ENCODE assay signal across 15 cellular contexts in the genomic region with DNA sequence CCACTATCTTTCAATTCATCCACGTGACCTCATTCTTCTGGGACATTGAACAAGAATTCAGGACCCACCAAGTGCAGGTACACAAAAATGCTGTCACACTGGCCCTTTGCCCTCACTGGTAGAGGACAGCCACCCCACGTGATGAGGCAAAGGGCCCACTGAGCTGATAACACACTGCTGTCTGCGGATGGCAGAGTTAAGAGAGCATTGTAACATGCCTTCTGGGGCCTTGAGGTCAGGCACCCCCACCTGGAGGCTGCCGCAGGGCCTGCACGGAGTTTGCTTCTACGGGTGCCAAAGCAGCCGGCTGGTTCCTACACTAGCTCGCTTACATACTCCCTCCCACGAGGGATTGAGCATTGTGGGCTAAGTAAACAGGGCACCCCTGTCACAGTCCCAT.
DNase-seq lines count a peak whose midpoint lies in the region; ATAC-seq and TF ChIP-seq lines count a peak whose summit lies in the region.
"Had no signal": no experiment of that assay in that cellular context is flagged by ENCODE, and none has a peak within 500 bp of the region (broad histone marks: within the 10 kb centered on the region; RNA-seq: fewer than 3 reads in every experiment).

No MANE protein-coding gene starts in this region.

- H3K4me2 ChIP-seq in GM23338: no peak overlapping the region

- peak; percentile 99 for ATAC-seq in GM23338
- ATAC-seq: HCT116 had no signal

- no peaks in the 10 kb centered on the region for H3K9me3 ChIP-seq in Peyer's patch

- H3K27me3 Mint-ChIP-seq in GM23338 (ENCODE audit: insufficient read depth, low read depth, poor library complexity) (no peaks in the 10 kb centered on the region), nephron progenitor cell (ENCODE audit: low read depth, poor library complexity) (no peaks in the 10 kb centered on the region)

- H3K27me3 ChIP-seq in GM23338 (ENCODE audit: insufficient read depth): no peaks in the 10 kb centered on the region
- H3K27me3 ChIP-seq in Peyer's patch: no peaks in the 10 kb centered on the region

- H3K36me3 Mint-ChIP-seq in GM23338 (ENCODE audit: low read depth) (no peaks in the 10 kb centered on the region), nephron progenitor cell (ENCODE audit: low read depth) (no peaks in the 10 kb centered on the region)
- H3K36me3 Mint-ChIP-seq: CD14-positive monocyte had no signal

- TF ChIP-seq POLR2A in Peyer's patch (IDR thresholded peaks at IDR 0.05): no peak

- no peaks in the 10 kb centered on the region for H3K79me2 ChIP-seq in GM23338 (replicated peaks; ENCODE audit: insufficient read depth)

- no peaks in the 10 kb centered on the region for H3F3A ChIP-seq in GM23338 (replicated peaks; ENCODE audit: low read depth)

- H3K36me3 ChIP-seq in GM23338 (ENCODE audit: insufficient read depth): no peaks in the 10 kb centered on the region
- H3K36me3 ChIP-seq in Peyer's patch: no peaks in the 10 kb centered on the region

- no peak overlapping the region for H3K4me3 Mint-ChIP-seq in GM23338
- no peak overlapping the region for H3K4me3 Mint-ChIP-seq in nephron progenitor cell
- H3K4me3 Mint-ChIP-seq: CD14-positive monocyte had no signal

- no peak overlapping the region for H3K27ac ChIP-seq in GM23338 (ENCODE audit: low read depth)
- peak overlapping the region; percentile 58 for H3K27ac ChIP-seq in cingulate gyrus (ENCODE audit: low read depth, low read length)
- H3K27ac ChIP-seq in Peyer's patch: no peak overlapping the region

- H3K4me3 ChIP-seq in GM23338 (no peak overlapping the region), Peyer's patch (no peak overlapping the region)

- H3K4me1 Mint-ChIP-seq in GM23338 (no peaks in the 10 kb centered on the region; the same call in 2 of the 3 replicates), nephron progenitor cell (peaks cover 30% of the 10 kb centered on the region)
- H3K4me1 Mint-ChIP-seq: CD14-positive monocyte had no signal

- peak overlapping the region; percentile 66; the same call in 1 of the 2 replicates for H2AFZ ChIP-seq in GM23338

- peak; percentile 41 to 57; a peak in 3 of 4 replicates for TF ChIP-seq CTCF in GM23338 (conservative IDR thresholded peaks at IDR 0.05; ENCODE audit: low read depth in 2 of 2)
- no peak for TF ChIP-seq CTCF in nephron progenitor cell (IDR thresholded peaks at IDR 0.05)
- no peak for TF ChIP-seq CTCF in Peyer's patch (IDR thresholded peaks at IDR 0.05)

- H3K27ac Mint-ChIP-seq in GM23338 (no peak overlapping the region), nephron progenitor cell (peak overlapping the region; percentile 98)
- H3K27ac Mint-ChIP-seq: CD14-positive monocyte had no signal

- no peaks in the 10 kb centered on the region for H3K9me3 Mint-ChIP-seq in GM23338
- H3K9me3 Mint-ChIP-seq in nephron progenitor cell: no peaks in the 10 kb centered on the region

- H3K4me1 ChIP-seq in GM23338 (ENCODE audit: insufficient read depth) (no peaks in the 10 kb centered on the region), Peyer's patch (no peaks in the 10 kb centered on the region)

- peak; percentile 69 for DNase-seq in GM23338 (ENCODE audit: low spot score)
- DNase-seq in iPS-NIHi11 (ENCODE audit: low spot score): peak; percentile 16
- no peak for DNase-seq in nephron progenitor cell
- DNase-seq in Peyer's patch: no peak
- DNase-seq in activated CD4-positive, CD25-positive, alpha-beta regulatory T cell treated with anti-CD3 and anti-CD28 coated beads, Interleukin-2, amount 50 U/mL, for 72 hours: no peak
- DNase-seq in T-helper 9 cell: no peak
- DNase-seq in DMS53 (lab: John Stamatoyannopoulos, UW): no peak
- DNase-seq: COR-L47, NCI-H146, NCI-H2107, NCI-H510A, NCI-H82 had no signal

- no peaks in the 10 kb centered on the region for H4K20me1 ChIP-seq in GM23338 (replicated peaks; ENCODE audit: insufficient read depth)

- H3K9me2 ChIP-seq in GM23338 (ENCODE audit: insufficient read depth): 0 out of 2 replicates have a peak, but pooled peaks cover 2% of the 10 kb centered on the region

TF ChIP-seq in GM23338, 12 proteins besides CTCF, POLR2A, EP300 and RAD21 (continues in another document):
- TF ChIP-seq STAT1 (IDR thresholded peaks at IDR 0.05; ENCODE audit: unreplicated experiment) (no peak), ZNF114 (CRISPR knock-in tag; IDR thresholded peaks at IDR 0.05) (no peak), CREB1 (CRISPR knock-in tag; IDR thresholded peaks at IDR 0.05; ENCODE audit: low read depth) (no peak), JUNB (IDR thresholded peaks at IDR 0.05; ENCODE audit: unreplicated experiment) (no peak), ZNF331 (CRISPR knock-in tag; IDR thresholded peaks at IDR 0.05; ENCODE audit: low read depth) (no peak), NANOG (IDR thresholded peaks at IDR 0.05; ENCODE audit: borderline replicate concordance) (no peak), POLR2AphosphoS5 (IDR thresholded peaks at IDR 0.05; ENCODE audit: low read depth) (no peak)
- TF ChIP-seq, protein P1, sequence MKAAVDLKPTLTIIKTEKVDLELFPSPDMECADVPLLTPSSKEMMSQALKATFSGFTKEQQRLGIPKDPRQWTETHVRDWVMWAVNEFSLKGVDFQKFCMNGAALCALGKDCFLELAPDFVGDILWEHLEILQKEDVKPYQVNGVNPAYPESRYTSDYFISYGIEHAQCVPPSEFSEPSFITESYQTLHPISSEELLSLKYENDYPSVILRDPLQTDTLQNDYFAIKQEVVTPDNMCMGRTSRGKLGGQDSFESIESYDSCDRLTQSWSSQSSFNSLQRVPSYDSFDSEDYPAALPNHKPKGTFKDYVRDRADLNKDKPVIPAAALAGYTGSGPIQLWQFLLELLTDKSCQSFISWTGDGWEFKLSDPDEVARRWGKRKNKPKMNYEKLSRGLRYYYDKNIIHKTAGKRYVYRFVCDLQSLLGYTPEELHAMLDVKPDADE (IDR thresholded peaks at IDR 0.05): no peak
- TF ChIP-seq, protein P2, sequence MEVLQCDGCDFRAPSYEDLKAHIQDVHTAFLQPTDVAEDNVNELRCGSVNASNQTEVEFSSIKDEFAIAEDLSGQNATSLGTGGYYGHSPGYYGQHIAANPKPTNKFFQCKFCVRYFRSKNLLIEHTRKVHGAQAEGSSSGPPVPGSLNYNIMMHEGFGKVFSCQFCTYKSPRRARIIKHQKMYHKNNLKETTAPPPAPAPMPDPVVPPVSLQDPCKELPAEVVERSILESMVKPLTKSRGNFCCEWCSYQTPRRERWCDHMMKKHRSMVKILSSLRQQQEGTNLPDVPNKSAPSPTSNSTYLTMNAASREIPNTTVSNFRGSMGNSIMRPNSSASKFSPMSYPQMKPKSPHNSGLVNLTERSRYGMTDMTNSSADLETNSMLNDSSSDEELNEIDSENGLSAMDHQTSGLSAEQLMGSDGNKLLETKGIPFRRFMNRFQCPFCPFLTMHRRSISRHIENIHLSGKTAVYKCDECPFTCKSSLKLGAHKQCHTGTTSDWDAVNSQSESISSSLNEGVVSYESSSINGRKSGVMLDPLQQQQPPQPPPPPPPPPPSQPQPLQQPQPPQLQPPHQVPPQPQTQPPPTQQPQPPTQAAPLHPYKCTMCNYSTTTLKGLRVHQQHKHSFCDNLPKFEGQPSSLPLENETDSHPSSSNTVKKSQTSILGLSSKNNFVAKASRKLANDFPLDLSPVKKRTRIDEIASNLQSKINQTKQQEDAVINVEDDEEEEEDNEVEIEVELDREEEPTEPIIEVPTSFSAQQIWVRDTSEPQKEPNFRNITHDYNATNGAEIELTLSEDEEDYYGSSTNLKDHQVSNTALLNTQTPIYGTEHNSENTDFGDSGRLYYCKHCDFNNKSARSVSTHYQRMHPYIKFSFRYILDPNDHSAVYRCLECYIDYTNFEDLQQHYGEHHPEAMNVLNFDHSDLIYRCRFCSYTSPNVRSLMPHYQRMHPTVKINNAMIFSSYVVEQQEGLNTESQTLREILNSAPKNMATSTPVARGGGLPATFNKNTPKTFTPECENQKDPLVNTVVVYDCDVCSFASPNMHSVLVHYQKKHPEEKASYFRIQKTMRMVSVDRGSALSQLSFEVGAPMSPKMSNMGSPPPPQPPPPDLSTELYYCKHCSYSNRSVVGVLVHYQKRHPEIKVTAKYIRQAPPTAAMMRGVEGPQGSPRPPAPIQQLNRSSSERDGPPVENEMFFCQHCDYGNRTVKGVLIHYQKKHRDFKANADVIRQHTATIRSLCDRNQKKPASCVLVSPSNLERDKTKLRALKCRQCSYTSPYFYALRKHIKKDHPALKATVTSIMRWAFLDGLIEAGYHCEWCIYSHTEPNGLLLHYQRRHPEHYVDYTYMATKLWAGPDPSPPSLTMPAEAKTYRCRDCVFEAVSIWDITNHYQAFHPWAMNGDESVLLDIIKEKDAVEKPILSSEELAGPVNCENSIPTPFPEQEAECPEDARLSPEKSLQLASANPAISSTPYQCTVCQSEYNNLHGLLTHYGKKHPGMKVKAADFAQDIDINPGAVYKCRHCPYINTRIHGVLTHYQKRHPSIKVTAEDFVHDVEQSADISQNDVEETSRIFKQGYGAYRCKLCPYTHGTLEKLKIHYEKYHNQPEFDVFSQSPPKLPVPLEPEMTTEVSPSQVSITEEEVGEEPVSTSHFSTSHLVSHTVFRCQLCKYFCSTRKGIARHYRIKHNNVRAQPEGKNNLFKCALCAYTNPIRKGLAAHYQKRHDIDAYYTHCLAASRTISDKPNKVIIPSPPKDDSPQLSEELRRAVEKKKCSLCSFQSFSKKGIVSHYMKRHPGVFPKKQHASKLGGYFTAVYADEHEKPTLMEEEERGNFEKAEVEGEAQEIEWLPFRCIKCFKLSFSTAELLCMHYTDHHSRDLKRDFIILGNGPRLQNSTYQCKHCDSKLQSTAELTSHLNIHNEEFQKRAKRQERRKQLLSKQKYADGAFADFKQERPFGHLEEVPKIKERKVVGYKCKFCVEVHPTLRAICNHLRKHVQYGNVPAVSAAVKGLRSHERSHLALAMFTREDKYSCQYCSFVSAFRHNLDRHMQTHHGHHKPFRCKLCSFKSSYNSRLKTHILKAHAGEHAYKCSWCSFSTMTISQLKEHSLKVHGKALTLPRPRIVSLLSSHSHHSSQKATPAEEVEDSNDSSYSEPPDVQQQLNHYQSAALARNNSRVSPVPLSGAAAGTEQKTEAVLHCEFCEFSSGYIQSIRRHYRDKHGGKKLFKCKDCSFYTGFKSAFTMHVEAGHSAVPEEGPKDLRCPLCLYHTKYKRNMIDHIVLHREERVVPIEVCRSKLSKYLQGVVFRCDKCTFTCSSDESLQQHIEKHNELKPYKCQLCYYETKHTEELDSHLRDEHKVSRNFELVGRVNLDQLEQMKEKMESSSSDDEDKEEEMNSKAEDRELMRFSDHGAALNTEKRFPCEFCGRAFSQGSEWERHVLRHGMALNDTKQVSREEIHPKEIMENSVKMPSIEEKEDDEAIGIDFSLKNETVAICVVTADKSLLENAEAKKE (CRISPR knock-in tag; IDR thresholded peaks at IDR 0.05): no peak

Comparison
In these comparisons a context has a peak if more than half of its experiments do, and no peak if none do; other contexts are left out.
1. DNase-seq: peak in GM23338 (single experiment) and iPS-NIHi11 (single experiment); none in nephron progenitor cell (single experiment), Peyer's patch (0 of 3), activated CD4-positive, CD25-positive, alpha-beta regulatory T cell treated with anti-CD3 and anti-CD28 coated beads, Interleukin-2, amount 50 U/mL, for 72 hours (single experiment), T-helper 9 cell (single experiment) and DMS53 (single experiment).
2. CTCF ChIP-seq: peak in GM23338 (2 of 2); none in nephron progenitor cell (single experiment) and Peyer's patch (0 of 6).